In the genomic region with DNA sequence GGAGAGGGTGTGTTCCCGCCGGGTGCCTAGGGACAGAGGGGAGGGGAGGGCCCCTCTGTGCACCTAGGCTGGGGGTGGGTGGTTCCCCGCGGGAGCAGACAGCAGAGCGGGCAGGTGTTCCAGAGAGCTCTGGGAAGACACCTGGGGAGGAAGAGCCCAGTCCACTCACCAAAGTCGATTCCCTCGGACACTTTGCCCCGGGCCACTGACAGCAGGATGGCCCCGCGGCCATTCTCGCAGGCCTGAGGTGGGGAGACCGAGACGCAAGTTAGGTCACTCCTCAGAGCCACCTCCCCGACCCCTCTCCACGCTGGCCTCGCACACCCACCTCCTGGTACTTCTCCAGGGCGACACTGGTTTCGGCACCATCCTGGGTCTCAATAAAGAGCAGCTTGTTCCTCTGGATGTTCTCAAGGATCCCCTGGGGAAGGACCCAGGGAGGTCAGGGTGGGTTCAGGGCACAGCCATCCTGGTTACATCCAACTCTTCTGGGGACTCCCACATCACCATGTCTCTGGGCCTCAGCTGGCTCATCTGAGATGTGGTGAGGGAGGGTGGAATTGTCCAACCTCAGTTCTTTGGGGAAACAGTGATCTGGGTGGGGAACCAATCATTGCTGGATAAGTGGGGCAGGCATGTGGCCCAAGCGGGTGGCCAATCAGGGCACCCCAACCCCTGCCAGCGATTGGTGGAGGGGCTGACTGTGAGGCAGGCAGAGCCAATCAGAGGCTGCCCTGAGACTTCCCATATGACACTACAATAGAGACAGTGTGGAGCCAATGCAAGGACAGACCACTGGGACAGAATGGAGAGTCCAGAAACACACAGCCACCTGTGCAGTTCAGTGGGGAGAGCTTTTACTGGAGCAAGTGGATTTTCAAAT, we compare ENCODE assay signal across 30 cellular contexts. TPM values are rescaled to one million over a fixed set of nuclear protein-coding genes. Genes with fewer than 3 reads are reported as not detected.
A peak's percentile ranks its signal among the peaks of the same experiment; 100 is the strongest.
DNase-seq lines count a peak whose midpoint lies in the region; ATAC-seq, FAIRE-seq and TF ChIP-seq lines count a peak whose summit lies in the region.
"Had no signal": no experiment of that assay in that cellular context is flagged by ENCODE, and none has a peak within 500 bp of the region (broad histone marks: within the 10 kb centered on the region; RNA-seq: fewer than 3 reads in every experiment).

No MANE protein-coding gene starts in this region.

- H3K4me1 ChIP-seq in K562 (replicated peaks in 1 of 2; ENCODE audit: control insufficient read depth in 2 of 2, insufficient read depth in 2 of 2, low read length in 2 of 2) (peaks cover 0 to 44% of the 10 kb centered on the region in 2 experiments; a peak in 2 of 5 replicates), osteoblast (ENCODE audit: insufficient read depth, low read length) (no peaks in the 10 kb centered on the region), adrenal gland (replicated peaks in 1 of 2) (no peaks in the 10 kb centered on the region)
- H3K4me1 ChIP-seq: heart left ventricle, tibial nerve had no signal

- POLR2A ChIA-PET in K562 (lab: Yijun Ruan, JAX): interaction anchor here (0.5 to 2.2 kb wide), 4 partner anchors 7 to 19 kb away, joined by 3 to 6 read pairs (median 4); partner anchors contain the start of gene ERCC2

- H3K4me2 ChIP-seq in K562 (ENCODE audit: insufficient read depth, low read length) (no peak overlapping the region), osteoblast (ENCODE audit: insufficient read depth, low read length) (no peak overlapping the region)

- BruUV-seq in K562 (replicated peaks; lab: Mats Ljungman, UMichigan): no TSS peak

- no peak for TF ChIP-seq POLR2A in GM12892 (IDR thresholded peaks at IDR 0.05; ENCODE audit: low read depth, low read length)
- TF ChIP-seq POLR2A in K562 (conservative IDR thresholded peaks at IDR 0.05): no peak
- no peak for TF ChIP-seq POLR2A in adrenal gland (IDR thresholded peaks at IDR 0.05)

- TF ChIP-seq RAD21 in K562 (CRISPR knock-in tag; conservative IDR thresholded peaks at IDR 0.05 in 1 of 2, IDR thresholded peaks at IDR 0.05 in 1 of 2): no peak

- H3K27me3 ChIP-seq in K562 (ENCODE audit: control insufficient read depth in 2 of 2, insufficient read depth in 2 of 2, low read length in 2 of 2) (no peaks in the 10 kb centered on the region), osteoblast (ENCODE audit: insufficient read depth, low read length) (no peaks in the 10 kb centered on the region), adrenal gland (no peaks in the 10 kb centered on the region)
- H3K27me3 ChIP-seq: heart left ventricle, tibial nerve had no signal

- no peaks in the 10 kb centered on the region for H3K79me2 ChIP-seq in K562 (ENCODE audit: control insufficient read depth, insufficient read depth, low read length)
- H3K79me2 ChIP-seq in osteoblast (ENCODE audit: insufficient read depth, low read length): no peaks in the 10 kb centered on the region

- intact Hi-C loops in K562 (cut with micrococcal nuclease): no loop called here
- intact Hi-C loops in adrenal gland (cut with DNase I): loop anchor here in 1 of 2 donors (10.0 kb wide), 1 partner anchor 338 kb away; no protein-coding TSS in a partner anchor

- H3K27ac ChIP-seq in K562 (ENCODE audit: extremely low read depth, low read depth, low read length): no peak overlapping the region
- H3K27ac ChIP-seq in osteoblast (ENCODE audit: low read depth, low read length): no peak overlapping the region
- H3K27ac ChIP-seq in adrenal gland: no peak overlapping the region
- H3K27ac ChIP-seq: heart left ventricle, tibial nerve had no signal

- TF ChIP-seq CTCF in K562 (IDR thresholded peaks at IDR 0.05 in 2 of 3, conservative IDR thresholded peaks at IDR 0.05 in 1 of 3; ENCODE audit: insufficient read depth in 2 of 3, low read depth in 1 of 3, low read length in 3 of 3): no peak
- no peak for TF ChIP-seq CTCF in osteoblast (IDR thresholded peaks at IDR 0.05; ENCODE audit: extremely low read depth, low read depth, low read length)
- TF ChIP-seq CTCF in adrenal gland (IDR thresholded peaks at IDR 0.05): no peak

- H3K4me3 ChIP-seq in K562: no peak overlapping the region
- no peak overlapping the region for H3K4me3 ChIP-seq in osteoblast (ENCODE audit: insufficient read depth, low read length)
- no peak overlapping the region for H3K4me3 ChIP-seq in adrenal gland
- H3K4me3 ChIP-seq: heart left ventricle, tibial nerve had no signal

- H2AFZ ChIP-seq in K562 (ENCODE audit: low read depth, low read length): no peak overlapping the region
- H2AFZ ChIP-seq in osteoblast (ENCODE audit: low read length): no peak overlapping the region

- FAIRE-seq in GM12892 (lab: Jason Lieb, UNC) (no peak), K562 (lab: Jason Lieb, UNC) (no peak)
- FAIRE-seq: kidney, RCC 7860 had no signal

- no peaks in the 10 kb centered on the region for H3K9me1 ChIP-seq in K562 (ENCODE audit: control insufficient read depth, insufficient read depth, low read length)

- no peak for TF ChIP-seq EP300 in K562 (IDR thresholded peaks at IDR 0.05; ENCODE audit: low read length)

- ATAC-seq in K562: peak; percentile 32
- ATAC-seq: esophagus mucosa, heart left ventricle, left ventricle myocardium superior, right cardiac atrium had no signal

- CTCF ChIA-PET in K562 (lab: Yijun Ruan, JAX; ENCODE audit: low intra/inter-chr PET ratio): no interaction called here

- H3K9me3 ChIP-seq in K562 (replicated peaks; ENCODE audit: control insufficient read depth, insufficient read depth, low read depth, low read length) (no peaks in the 10 kb centered on the region), osteoblast (ENCODE audit: low read depth, low read length) (no peaks in the 10 kb centered on the region), adrenal gland (replicated peaks in 1 of 3) (no peaks in the 10 kb centered on the region)
- H3K9me3 ChIP-seq: heart left ventricle, tibial nerve had no signal

- 90% methylated on average over 15 of the region's 20 CpGs for WGBS in K562 (ENCODE audit: insufficient coverage, low coverage, missing lambda C conversion rate)
- 89 to 97% (median 93%) methylated on average over 13 to 20 of the region's 20 CpGs for WGBS in adrenal gland, 4 donors

- DNase-seq in GM12892 (ENCODE audit: insufficient read length) (peak; percentile 19), LHCN-M2 (ENCODE audit: low read depth) (peak; percentile 21), K562 (ENCODE audit: extremely low read depth in 1 of 4, low spot score in 3 of 4) (no peak), osteoblast (ENCODE audit: insufficient read length, low spot score, missing footprints) (peak; percentile 72), adrenal gland (no peak), NCI-H345 treated with DMSO at 0.1 percent for 48 hours (lab: John Stamatoyannopoulos, UW; ENCODE audit: unreplicated experiment) (no peak), GM19238 (ENCODE audit: insufficient read length, low spot score) (no peak)
- DNase-seq: activated B cell treated with CpG ODN at 0.5 μM for 24 hours; activated gamma-delta T cell treated with Interleukin-2 at 50 U/mL for 16 hours; activated T-cell treated with anti-CD3 and anti-CD28 coated beads, Interleukin-2, amount 50 U/mL, for 48 hours; C1 segment of cervical spinal cord; DMS79 treated with DMSO at 0.1 percent for 48 hours; foreskin fibroblast; GF-D8; heart left ventricle; kidney; left ventricle myocardium superior; mesendoderm; MV-4-11; NCI-H146; NCI-H446; NCI-H748 treated with DMSO at 0.1 percent for 48 hours; right cardiac atrium; stimulated activated CD4-positive, alpha-beta T cell treated with anti-CD3 and anti-CD28 coated beads, Interleukin-4, amount 100 ng/mL, for 1 hour had no signal

- H3K36me3 ChIP-seq in K562 (ENCODE audit: control insufficient read depth, insufficient read depth, low read length) (peaks cover 81% of the 10 kb centered on the region; the same call in 2 of the 3 replicates), osteoblast (ENCODE audit: insufficient read depth, low read length) (peaks cover 66% of the 10 kb centered on the region), adrenal gland (replicated peaks in 1 of 2) (peaks cover 0 to 28% of the 10 kb centered on the region in 2 donors)

- in situ Hi-C loops in K562 (cut with MboI): no loop called here

- H4K20me1 ChIP-seq in K562 (replicated peaks; ENCODE audit: control insufficient read depth, insufficient read depth, low read length): peaks cover 3% of the 10 kb centered on the region; the same call in 1 of the 2 replicates
- H4K20me1 ChIP-seq in osteoblast (ENCODE audit: insufficient read depth, low read length): peaks cover 26% of the 10 kb centered on the region

- H3K9ac ChIP-seq in K562 (ENCODE audit: insufficient read depth in 1 of 2, low read depth in 2 of 2, low read length in 2 of 2): no peak overlapping the region

RNA-seq across cellular contexts. Expression of gene KLC3, which starts 12.6 kb away (rescaled TPM):
- not detected for polyA plus RNA-seq in GM12892 (2012; ENCODE audit: missing spikeins)
- not detected in 2 replicates for total RNA-seq in LHCN-M2 (2014; rRNA removed)
- 0.04 TPM for polyA plus RNA-seq in LHCN-M2 (2012)
- 0.86 and 1.9 TPM in 2 replicates for total RNA-seq in K562 (2011; cell fraction: chromatin; rRNA removed; ENCODE audit: low replicate concordance)
- 1.3 and 1.6 TPM in 2 replicates for total RNA-seq in K562 (2011; cell fraction: nucleolus; rRNA removed)
- 1.5 and 1.6 TPM in 2 replicates for total RNA-seq in K562 (2011; cell fraction: nucleoplasm; rRNA removed)
- total RNA-seq in K562 (2014; rRNA removed): 1.2 and 1.3 TPM in 2 replicates
- 0.22 TPM in 1 of 2 replicates, not detected in the other for total RNA-seq in K562 (2014; rRNA removed; fragmentation: Illumina TruSeq; extraction: Trizol)
- total RNA-seq in K562 (2015; rRNA removed; fragmentation: Illumina TruSeq; extraction: Trizol): 0.19 TPM in 1 of 2 replicates, not detected in the other
- 0.56 and 0.71 TPM in 2 replicates for total RNA-seq in K562 (2021)
- polyA plus RNA-seq in K562 (2011; rRNA removed): 0.60 and 0.95 TPM in 2 replicates
- polyA plus RNA-seq in K562 (2011; cell fraction: cytosol; rRNA removed): 0.80 and 1.6 TPM in 2 replicates
- 1.0 and 2.1 TPM in 2 replicates for polyA plus RNA-seq in K562 (2011; cell fraction: nucleus; rRNA removed)
- 0.55 and 0.86 TPM in 2 replicates for polyA plus RNA-seq in K562 (2012)
- polyA plus RNA-seq in K562 (2014; fragmentation: Illumina TruSeq; extraction: Trizol): 0.21 and 0.43 TPM in 2 replicates
- under 1 TPM in 1 of 2 experiments, not detected in 1; 0.03 TPM for polyA plus RNA-seq in K562 (2014; fragmentation: Nextera tagmentation; extraction: Ambion mirVana)
- 0.58 and 0.90 TPM in 2 replicates for polyA plus RNA-seq in K562 (2014; rRNA removed)
- polyA minus RNA-seq in K562 (2011; rRNA and poly(A)+ RNA removed): 0.15 and 0.35 TPM in 2 replicates
- 1.0 TPM in 1 of 2 replicates, not detected in the other for polyA minus RNA-seq in K562 (2011; cell fraction: cytosol; rRNA and poly(A)+ RNA removed)
- polyA minus RNA-seq in K562 (2011; cell fraction: nucleus; rRNA and poly(A)+ RNA removed): 0.22 TPM in 1 of 2 replicates, not detected in the other
- 0.29 and 0.72 TPM in 2 replicates for total RNA-seq in osteoblast
- under 1 TPM in 2 of 8 donors, not detected in 6; 0.28 to 0.30 TPM for total RNA-seq in adrenal gland
- polyA plus RNA-seq in adrenal gland: under 1 TPM in 2 of 3 donors, not detected in 1; 0.16 to 0.17 TPM
- total RNA-seq: activated B cell treated with CpG ODN at 0.5 μM for 24 hours, cardiac septum, H4, left ventricle myocardium superior, neural crest cell, right cardiac atrium, tibial nerve had no signal

RNA-seq across cellular contexts. Expression of gene ERCC2, which starts 17.2 kb away (rescaled TPM):
- 12.0 TPM for polyA plus RNA-seq in GM12892 (2012; ENCODE audit: missing spikeins)
- total RNA-seq in LHCN-M2 (2014; rRNA removed): 29.2 and 30.6 TPM in 2 replicates
- 51.0 TPM for polyA plus RNA-seq in LHCN-M2 (2012)
- total RNA-seq in K562 (2011; cell fraction: chromatin; rRNA removed; ENCODE audit: low replicate concordance): 133 and 285 TPM in 2 replicates
- total RNA-seq in K562 (2011; cell fraction: nucleolus; rRNA removed): 121 and 134 TPM in 2 replicates
- total RNA-seq in K562 (2011; cell fraction: nucleoplasm; rRNA removed): 92.9 and 95.2 TPM in 2 replicates
- 26.4 and 29.8 TPM in 2 replicates for total RNA-seq in K562 (2014; rRNA removed)
- total RNA-seq in K562 (2014; rRNA removed; fragmentation: Illumina TruSeq; extraction: Trizol): 12.0 and 15.0 TPM in 2 replicates
- total RNA-seq in K562 (2015; rRNA removed; fragmentation: Illumina TruSeq; extraction: Trizol): 12.9 and 13.9 TPM in 2 replicates
- 55.9 and 57.7 TPM in 2 replicates for total RNA-seq in K562 (2021)
- 23.4 and 52.4 TPM in 2 replicates for polyA plus RNA-seq in K562 (2011; rRNA removed)
- 23.5 and 48.2 TPM in 2 replicates for polyA plus RNA-seq in K562 (2011; cell fraction: cytosol; rRNA removed)
- polyA plus RNA-seq in K562 (2011; cell fraction: nucleus; rRNA removed): 142 and 172 TPM in 2 replicates
- polyA plus RNA-seq in K562 (2012): 37.7 and 45.1 TPM in 2 replicates
- polyA plus RNA-seq in K562 (2014; fragmentation: Illumina TruSeq; extraction: Trizol): 28.5 and 32.7 TPM in 2 replicates
- polyA plus RNA-seq in K562 (2014; fragmentation: Nextera tagmentation; extraction: Ambion mirVana): 1 to 10 TPM; 2.2 to 2.4 TPM
- 31.1 and 31.6 TPM in 2 replicates for polyA plus RNA-seq in K562 (2014; rRNA removed)
- 51.5 and 54.5 TPM in 2 replicates for polyA minus RNA-seq in K562 (2011; rRNA and poly(A)+ RNA removed)
- 26.8 and 33.6 TPM in 2 replicates for polyA minus RNA-seq in K562 (2011; cell fraction: cytosol; rRNA and poly(A)+ RNA removed)
- 37.0 and 57.0 TPM in 2 replicates for polyA minus RNA-seq in K562 (2011; cell fraction: nucleus; rRNA and poly(A)+ RNA removed)
- 47.4 and 52.5 TPM in 2 replicates for total RNA-seq in osteoblast
- 10 to 100 TPM; 17.1 to 31.9 (median 26.9) TPM for total RNA-seq in adrenal gland
- polyA plus RNA-seq in adrenal gland: 10 to 100 TPM; 19.6 to 53.3 (median 31.3) TPM

RNA-seq across cellular contexts. Expression of gene CKM, which starts 30.5 kb away (rescaled TPM):
- not detected for polyA plus RNA-seq in GM12892 (2012; ENCODE audit: missing spikeins)
- total RNA-seq in LHCN-M2 (2014; rRNA removed): not detected in 2 replicates
- 0.05 TPM for polyA plus RNA-seq in LHCN-M2 (2012)
- total RNA-seq in K562 (2011; cell fraction: chromatin; rRNA removed; ENCODE audit: low replicate concordance): not detected in 2 replicates
- not detected in 2 replicates for total RNA-seq in K562 (2011; cell fraction: nucleolus; rRNA removed)
- not detected in 2 replicates for total RNA-seq in K562 (2011; cell fraction: nucleoplasm; rRNA removed)
- not detected in 2 replicates for total RNA-seq in K562 (2014; rRNA removed)
- total RNA-seq in K562 (2014; rRNA removed; fragmentation: Illumina TruSeq; extraction: Trizol): not detected in 2 replicates
- total RNA-seq in K562 (2015; rRNA removed; fragmentation: Illumina TruSeq; extraction: Trizol): 0.14 and 0.15 TPM in 2 replicates
- total RNA-seq in K562 (2021): 0.09 and 0.11 TPM in 2 replicates
- 0.47 TPM in 1 of 2 replicates, not detected in the other for polyA plus RNA-seq in K562 (2011; rRNA removed)
- polyA plus RNA-seq in K562 (2011; cell fraction: cytosol; rRNA removed): 0.22 and 0.62 TPM in 2 replicates
- polyA plus RNA-seq in K562 (2011; cell fraction: nucleus; rRNA removed): 0.10 and 0.70 TPM in 2 replicates
- 0.13 and 0.30 TPM in 2 replicates for polyA plus RNA-seq in K562 (2012)
- not detected in 2 replicates for polyA plus RNA-seq in K562 (2014; fragmentation: Illumina TruSeq; extraction: Trizol)
- polyA plus RNA-seq in K562 (2014; fragmentation: Nextera tagmentation; extraction: Ambion mirVana): under 1 TPM; 0.06 TPM
- polyA plus RNA-seq in K562 (2014; rRNA removed): 0.08 and 0.17 TPM in 2 replicates
- 0.18 TPM in 1 of 2 replicates, not detected in the other for polyA minus RNA-seq in K562 (2011; rRNA and poly(A)+ RNA removed)
- not detected in 2 replicates for polyA minus RNA-seq in K562 (2011; cell fraction: cytosol; rRNA and poly(A)+ RNA removed)
- polyA minus RNA-seq in K562 (2011; cell fraction: nucleus; rRNA and poly(A)+ RNA removed): 0.33 TPM in 1 of 2 replicates, not detected in the other
- under 0.01 and 0.36 TPM in 2 replicates for total RNA-seq in osteoblast
- 10 to 100 TPM in 1 of 8 donors, 1 to 10 TPM in 1, under 1 TPM in 1, not detected in 5; 0.39 to 51.3 (median 1.3) TPM for total RNA-seq in adrenal gland
- polyA plus RNA-seq in adrenal gland: 1 to 10 TPM in 2 of 3 donors, not detected in 1; 1.5 to 2.7 TPM
- total RNA-seq: activated B cell treated with CpG ODN at 0.5 μM for 24 hours, H4, kidney, neural crest cell had no signal

RNA-seq across cellular contexts. Expression of gene PPP1R13L, which starts 51.7 kb away (rescaled TPM):
- 4.6 TPM for polyA plus RNA-seq in GM12892 (2012; ENCODE audit: missing spikeins)
- 0.64 and 0.92 TPM in 2 replicates for total RNA-seq in LHCN-M2 (2014; rRNA removed)
- 3.8 TPM for polyA plus RNA-seq in LHCN-M2 (2012)
- total RNA-seq in K562 (2011; cell fraction: chromatin; rRNA removed; ENCODE audit: low replicate concordance): 13.7 and 25.0 TPM in 2 replicates
- total RNA-seq in K562 (2011; cell fraction: nucleolus; rRNA removed): 14.5 and 17.6 TPM in 2 replicates
- total RNA-seq in K562 (2011; cell fraction: nucleoplasm; rRNA removed): 15.8 and 21.6 TPM in 2 replicates
- total RNA-seq in K562 (2014; rRNA removed): 2.3 TPM in 2 replicates
- 0.84 and 1.0 TPM in 2 replicates for total RNA-seq in K562 (2014; rRNA removed; fragmentation: Illumina TruSeq; extraction: Trizol)
- 0.83 and 0.94 TPM in 2 replicates for total RNA-seq in K562 (2015; rRNA removed; fragmentation: Illumina TruSeq; extraction: Trizol)
- total RNA-seq in K562 (2021): 4.5 and 6.7 TPM in 2 replicates
- 2.0 and 6.6 TPM in 2 replicates for polyA plus RNA-seq in K562 (2011; rRNA removed)
- 2.6 and 3.5 TPM in 2 replicates for polyA plus RNA-seq in K562 (2011; cell fraction: cytosol; rRNA removed)
- polyA plus RNA-seq in K562 (2011; cell fraction: nucleus; rRNA removed): 16.5 and 21.1 TPM in 2 replicates
- 7.4 and 23.3 TPM in 2 replicates for polyA plus RNA-seq in K562 (2012)
- polyA plus RNA-seq in K562 (2014; fragmentation: Illumina TruSeq; extraction: Trizol): 2.7 and 3.6 TPM in 2 replicates
- under 1 TPM; 0.32 to 0.82 TPM for polyA plus RNA-seq in K562 (2014; fragmentation: Nextera tagmentation; extraction: Ambion mirVana)
- polyA plus RNA-seq in K562 (2014; rRNA removed): 1.7 and 3.7 TPM in 2 replicates
- 1.6 and 2.6 TPM in 2 replicates for polyA minus RNA-seq in K562 (2011; rRNA and poly(A)+ RNA removed)
- 2.4 and 7.6 TPM in 2 replicates for polyA minus RNA-seq in K562 (2011; cell fraction: cytosol; rRNA and poly(A)+ RNA removed)
- 3.1 and 6.1 TPM in 2 replicates for polyA minus RNA-seq in K562 (2011; cell fraction: nucleus; rRNA and poly(A)+ RNA removed)
- 6.9 and 8.5 TPM in 2 replicates for total RNA-seq in osteoblast
- total RNA-seq in adrenal gland: 10 to 100 TPM; 11.0 to 55.7 (median 37.1) TPM
- polyA plus RNA-seq in adrenal gland: 10 to 100 TPM; 11.9 to 95.2 (median 35.2) TPM

RNA-seq across cellular contexts. Expression of gene POLR1G, which starts 53.3 kb away (rescaled TPM):
- polyA plus RNA-seq in GM12892 (2012; ENCODE audit: missing spikeins): 4.4 TPM
- total RNA-seq in LHCN-M2 (2014; rRNA removed) (21.4 and 24.6 TPM in 2 replicates), K562 (2014; rRNA removed) (36.6 and 50.6 TPM in 2 replicates), K562 (2014; rRNA removed; fragmentation: Illumina TruSeq; extraction: Trizol) (19.7 and 22.7 TPM in 2 replicates), K562 (2015; rRNA removed; fragmentation: Illumina TruSeq; extraction: Trizol) (50.1 and 51.0 TPM in 2 replicates), K562 (2021) (27.4 and 32.1 TPM in 2 replicates), osteoblast (10.5 and 10.6 TPM in 2 replicates), adrenal gland (1 to 10 TPM; 3.6 to 9.2 (median 6.7) TPM)
- polyA plus RNA-seq in LHCN-M2 (2012): 10.0 TPM
- total RNA-seq in K562 (2011; cell fraction: chromatin; rRNA removed; ENCODE audit: low replicate concordance): 7.5 and 14.6 TPM in 2 replicates
- 11.1 and 14.3 TPM in 2 replicates for total RNA-seq in K562 (2011; cell fraction: nucleolus; rRNA removed)
- total RNA-seq in K562 (2011; cell fraction: nucleoplasm; rRNA removed): 9.8 and 10.3 TPM in 2 replicates
- polyA plus RNA-seq in K562 (2011; rRNA removed) (8.5 and 9.7 TPM in 2 replicates), K562 (2014; fragmentation: Illumina TruSeq; extraction: Trizol) (32.6 and 37.4 TPM in 2 replicates), K562 (2014; fragmentation: Nextera tagmentation; extraction: Ambion mirVana) (1 to 10 TPM; 3.0 to 6.4 TPM), K562 (2014; rRNA removed) (29.2 and 31.7 TPM in 2 replicates), adrenal gland (10 to 100 TPM in 1 of 3 donors, 1 to 10 TPM in 2; 3.1 to 11.3 (median 9.5) TPM)
- 11.0 and 17.1 TPM in 2 replicates for polyA plus RNA-seq in K562 (2011; cell fraction: cytosol; rRNA removed)
- polyA plus RNA-seq in K562 (2011; cell fraction: nucleus; rRNA removed): 3.6 and 6.6 TPM in 2 replicates
- 5.1 and 14.9 TPM in 2 replicates for polyA plus RNA-seq in K562 (2012)
- polyA minus RNA-seq in K562 (2011; rRNA and poly(A)+ RNA removed): 4.5 and 4.9 TPM in 2 replicates
- 12.2 and 12.9 TPM in 2 replicates for polyA minus RNA-seq in K562 (2011; cell fraction: cytosol; rRNA and poly(A)+ RNA removed)
- 3.0 and 3.8 TPM in 2 replicates for polyA minus RNA-seq in K562 (2011; cell fraction: nucleus; rRNA and poly(A)+ RNA removed)

Comparison
In these comparisons a context has a peak if more than half of its experiments do, and no peak if none do; other contexts are left out.
1. DNase-seq: peak in GM12892 (single experiment), LHCN-M2 (single experiment) and osteoblast (single experiment); none in K562 (0 of 4), adrenal gland (0 of 7), NCI-H345 treated with DMSO at 0.1 percent for 48 hours (single experiment) and GM19238 (single experiment).